In the genomic region with DNA sequence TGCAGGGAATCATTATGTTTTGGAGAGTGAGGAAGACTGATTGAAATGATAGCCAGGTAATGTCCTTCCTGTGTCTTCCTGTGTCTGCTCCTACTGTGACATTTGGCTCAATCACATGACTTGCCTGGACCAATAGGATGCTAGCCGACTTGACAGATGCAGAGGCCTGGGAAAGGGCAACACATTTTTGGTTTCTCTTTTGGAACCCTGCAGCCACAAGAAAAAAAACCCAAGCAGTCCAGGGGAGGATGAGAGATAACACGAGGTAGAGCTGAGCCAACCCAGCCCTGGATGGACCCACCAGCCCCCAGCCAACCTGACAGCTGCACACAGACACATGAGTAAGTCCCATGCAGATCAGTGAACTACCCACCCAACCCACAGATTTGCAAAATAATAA, we compare ENCODE assay signal across 11 cellular contexts.
A peak's percentile ranks its signal among the peaks of the same experiment; 100 is the strongest.
DNase-seq lines count a peak whose midpoint lies in the region; ATAC-seq and TF ChIP-seq lines count a peak whose summit lies in the region.
"Had no signal": no experiment of that assay in that cellular context is flagged by ENCODE, and none has a peak within 500 bp of the region (broad histone marks: within the 10 kb centered on the region; RNA-seq: fewer than 3 reads in every experiment).

No MANE protein-coding gene starts in this region.

- H3K9me2 ChIP-seq in PC-9 (ENCODE audit: insufficient read depth) = no peaks in the 10 kb centered on the region

- no peak overlapping the region for H3K27ac Mint-ChIP-seq in WTC11
- H3K27ac Mint-ChIP-seq in activated T-cell treated with anti-CD3 and anti-CD28 coated beads, Interleukin-2, amount 50 U/mL, for 72 hours = no peak overlapping the region
- H3K27ac Mint-ChIP-seq: activated CD8-positive, alpha-beta memory T cell treated with anti-CD3 and anti-CD28 coated beads, Interleukin-2, amount 10 ng/mL, durations not matched to agents 7 days and 5 days; CD14-positive monocyte had no signal

- no peaks in the 10 kb centered on the region for H3K79me2 ChIP-seq in PC-9 (ENCODE audit: low read depth)

- DNase-seq in WTC11 (ENCODE audit: low spot score) (no peak), suprapubic skin (ENCODE audit: low spot score in 2 of 2) (no peak), PC-9 (no peak), NCI-H1694 (lab: John Stamatoyannopoulos, UW) (no peak)
- DNase-seq in activated T-cell treated with anti-CD3 and anti-CD28 coated beads, Interleukin-2, amount 50 U/mL, for 72 hours = no peak
- DNase-seq: activated CD8-positive, alpha-beta memory T cell treated with anti-CD3 and anti-CD28 coated beads, Interleukin-2, amount 10 ng/mL, durations not matched to agents 7 days and 5 days had no signal

- no peak overlapping the region for H2AFZ ChIP-seq in PC-9

- peaks cover 4% of the 10 kb centered on the region; the same call in 1 of the 2 replicates for H3K27me3 Mint-ChIP-seq in WTC11 (ENCODE audit: low read depth)
- peaks cover 18% of the 10 kb centered on the region for H3K27me3 Mint-ChIP-seq in activated T-cell treated with anti-CD3 and anti-CD28 coated beads, Interleukin-2, amount 50 U/mL, for 72 hours (ENCODE audit: low read depth)
- H3K27me3 Mint-ChIP-seq: activated CD8-positive, alpha-beta memory T cell treated with anti-CD3 and anti-CD28 coated beads, Interleukin-2, amount 10 ng/mL, durations not matched to agents 7 days and 5 days had no signal

- WGBS in suprapubic skin = 79% methylated on average over 2 of the region's 2 CpGs

- H3K36me3 Mint-ChIP-seq in WTC11 = no peaks in the 10 kb centered on the region
- H3K36me3 Mint-ChIP-seq in activated T-cell treated with anti-CD3 and anti-CD28 coated beads, Interleukin-2, amount 50 U/mL, for 72 hours (ENCODE audit: insufficient read depth in 2 of 2) = peaks cover 0 to 2% of the 10 kb centered on the region in 2 donors
- H3K36me3 Mint-ChIP-seq: activated CD8-positive, alpha-beta memory T cell treated with anti-CD3 and anti-CD28 coated beads, Interleukin-2, amount 10 ng/mL, durations not matched to agents 7 days and 5 days; CD14-positive monocyte had no signal

- no TSS peak for BruUV-seq in PC-9 (replicated peaks; lab: Mats Ljungman, UMichigan)

- H3K36me3 ChIP-seq in suprapubic skin (no peaks in the 10 kb centered on the region), PC-9 (ENCODE audit: low read depth) (no peaks in the 10 kb centered on the region)

- H3K27me3 ChIP-seq in suprapubic skin = no peaks in the 10 kb centered on the region
- H3K27me3 ChIP-seq in PC-9 (ENCODE audit: insufficient read depth, low read depth) = no peaks in the 10 kb centered on the region

- TF ChIP-seq POLR2A in suprapubic skin (IDR thresholded peaks at IDR 0.05) = no peak

- H3K4me1 Mint-ChIP-seq in WTC11 = peaks cover 9% of the 10 kb centered on the region
- no peaks in the 10 kb centered on the region for H3K4me1 Mint-ChIP-seq in activated T-cell treated with anti-CD3 and anti-CD28 coated beads, Interleukin-2, amount 50 U/mL, for 72 hours (ENCODE audit: low read depth)
- H3K4me1 Mint-ChIP-seq: activated CD8-positive, alpha-beta memory T cell treated with anti-CD3 and anti-CD28 coated beads, Interleukin-2, amount 10 ng/mL, durations not matched to agents 7 days and 5 days; CD14-positive monocyte had no signal

- no peak overlapping the region for H3K4me2 ChIP-seq in PC-9

- ATAC-seq in GM18499 (IDR thresholded peaks at IDR 0.05; ENCODE audit: insufficient read depth, unreplicated experiment) = peak; percentile 55
- peak; percentile 94 for ATAC-seq in GM21360 (IDR thresholded peaks at IDR 0.05; ENCODE audit: unreplicated experiment)
- peak; percentile 87 for ATAC-seq in HG03095 (IDR thresholded peaks at IDR 0.05; ENCODE audit: unreplicated experiment)
- peak; percentile 22 for ATAC-seq in WTC11
- ATAC-seq in activated T-cell treated with anti-CD3 and anti-CD28 coated beads, Interleukin-2, amount 50 U/mL, for 72 hours (replicated peaks in 1 of 2) = no peak
- ATAC-seq: activated CD8-positive, alpha-beta memory T cell treated with anti-CD3 and anti-CD28 coated beads, Interleukin-2, amount 10 ng/mL, durations not matched to agents 7 days and 5 days; sciatic nerve had no signal

- CTCF ChIA-PET in WTC11 (lab: Charles Lee) (no interaction called here), PC-9 (lab: Charles Lee) (no interaction called here)

- no peak overlapping the region for H3K4me3 Mint-ChIP-seq in WTC11
- no peak overlapping the region for H3K4me3 Mint-ChIP-seq in activated T-cell treated with anti-CD3 and anti-CD28 coated beads, Interleukin-2, amount 50 U/mL, for 72 hours
- H3K4me3 Mint-ChIP-seq: activated CD8-positive, alpha-beta memory T cell treated with anti-CD3 and anti-CD28 coated beads, Interleukin-2, amount 10 ng/mL, durations not matched to agents 7 days and 5 days; CD14-positive monocyte had no signal

- POLR2A ChIA-PET in WTC11 (lab: Charles Lee) (no interaction called here), PC-9 (lab: Charles Lee; ENCODE audit: unreplicated experiment) (no interaction called here)

- H3K9me3 Mint-ChIP-seq in WTC11 = 0 out of 2 replicates have a peak, but pooled peaks cover 5% of the 10 kb centered on the region
- peaks cover 2 to 4% of the 10 kb centered on the region in 2 donors for H3K9me3 Mint-ChIP-seq in activated T-cell treated with anti-CD3 and anti-CD28 coated beads, Interleukin-2, amount 50 U/mL, for 72 hours

- H3K4me1 ChIP-seq in suprapubic skin (no peaks in the 10 kb centered on the region), PC-9 (replicated peaks; ENCODE audit: insufficient read depth) (no peaks in the 10 kb centered on the region)

- H3K27ac ChIP-seq in suprapubic skin (no peak overlapping the region), PC-9 (no peak overlapping the region)

- no peaks in the 10 kb centered on the region for H4K20me1 ChIP-seq in PC-9 (ENCODE audit: insufficient read depth)

- H3K9me3 ChIP-seq in suprapubic skin = no peaks in the 10 kb centered on the region
- H3K9me3 ChIP-seq in PC-9 (ENCODE audit: insufficient read depth, low read depth) = no peaks in the 10 kb centered on the region

- no peaks in the 10 kb centered on the region for H3F3A ChIP-seq in PC-9 (ENCODE audit: insufficient read depth, low read depth)

- intact Hi-C loops in PC-9 (cut with micrococcal nuclease; ENCODE audit: unreplicated experiment) = no loop called here

- TF ChIP-seq CTCF in WTC11 (IDR thresholded peaks at IDR 0.05) (no peak), suprapubic skin (IDR thresholded peaks at IDR 0.05) (no peak), PC-9 (conservative IDR thresholded peaks at IDR 0.05) (no peak)

- no peak for TF ChIP-seq EP300 in suprapubic skin (IDR thresholded peaks at IDR 0.05)

- no peak overlapping the region for H3K4me3 ChIP-seq in suprapubic skin
- H3K4me3 ChIP-seq in PC-9 = no peak overlapping the region

TF ChIP-seq in WTC11, 78 proteins besides CTCF, POLR2A, EP300 and RAD21:
- TF ChIP-seq, protein P1, sequence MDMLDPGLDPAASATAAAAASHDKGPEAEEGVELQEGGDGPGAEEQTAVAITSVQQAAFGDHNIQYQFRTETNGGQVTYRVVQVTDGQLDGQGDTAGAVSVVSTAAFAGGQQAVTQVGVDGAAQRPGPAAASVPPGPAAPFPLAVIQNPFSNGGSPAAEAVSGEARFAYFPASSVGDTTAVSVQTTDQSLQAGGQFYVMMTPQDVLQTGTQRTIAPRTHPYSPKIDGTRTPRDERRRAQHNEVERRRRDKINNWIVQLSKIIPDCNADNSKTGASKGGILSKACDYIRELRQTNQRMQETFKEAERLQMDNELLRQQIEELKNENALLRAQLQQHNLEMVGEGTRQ (CRISPR knock-in tag; IDR thresholded peaks at IDR 0.05) = peak; percentile 53
- no peak for TF ChIP-seq ELF4 (CRISPR knock-in tag; IDR thresholded peaks at IDR 0.05; ENCODE audit: low read depth)
- TF ChIP-seq, protein P2, sequence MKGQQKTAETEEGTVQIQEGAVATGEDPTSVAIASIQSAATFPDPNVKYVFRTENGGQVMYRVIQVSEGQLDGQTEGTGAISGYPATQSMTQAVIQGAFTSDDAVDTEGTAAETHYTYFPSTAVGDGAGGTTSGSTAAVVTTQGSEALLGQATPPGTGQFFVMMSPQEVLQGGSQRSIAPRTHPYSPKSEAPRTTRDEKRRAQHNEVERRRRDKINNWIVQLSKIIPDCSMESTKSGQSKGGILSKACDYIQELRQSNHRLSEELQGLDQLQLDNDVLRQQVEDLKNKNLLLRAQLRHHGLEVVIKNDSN (CRISPR knock-in tag; IDR thresholded peaks at IDR 0.05) = 0 out of 2 replicates have a peak, but pooled peaks have one; percentile 23
- TF ChIP-seq RELA (CRISPR knock-in tag; IDR thresholded peaks at IDR 0.05; ENCODE audit: borderline replicate concordance) = no peak

Comparison
In these comparisons a context has a peak if more than half of its experiments do, and no peak if none do; other contexts are left out.
1. ATAC-seq: peak in GM18499 (single experiment), GM21360 (single experiment), HG03095 (single experiment) and WTC11 (single experiment); none in activated T-cell treated with anti-CD3 and anti-CD28 coated beads, Interleukin-2, amount 50 U/mL, for 72 hours (0 of 2).